Comparison of ENCODE assay signal across 18 cellular contexts in genomic region chr7:111992601-111993000, GRCh38.
"Had no signal": no experiment of that assay in that cellular context is flagged by ENCODE, and none has a peak within 500 bp of the region (broad histone marks: within the 10 kb centered on the region; RNA-seq: fewer than 3 reads in every experiment).

No MANE protein-coding gene starts in this region.

- H3K9me3 ChIP-seq: heart left ventricle, pancreas, thyroid gland, uterus had no signal

- H3K36me3 ChIP-seq: pancreas, thyroid gland, uterus had no signal

- DNase-seq: activated CD4-positive, alpha-beta T cell treated with anti-CD3 and anti-CD28 coated beads, Interleukin-2, amount 50 U/mL, for 4 hours; activated effector memory CD4-positive, alpha-beta T cell treated with Interleukin-2 at 50 U/mL for 16 hours; activated T-cell treated with anti-CD3 and anti-CD28 coated beads, Interleukin-2, amount 50 U/mL, for 24 hours; amygdala; foreskin melanocyte; heart left ventricle; islet precursor cell; left ventricle myocardium superior; mesendoderm; pancreas; thyroid gland; uterus had no signal

- H3K36me3 Mint-ChIP-seq: activated naive CD4-positive, alpha-beta T cell treated with anti-CD3 and anti-CD28 coated beads, Interleukin-2, amount 50 U/mL, for 72 hours had no signal

- H3K4me1 ChIP-seq: pancreas, thyroid gland, uterus had no signal

- FAIRE-seq: bronchial epithelial cell, endometrium, pancreas had no signal

- H3K4me3 Mint-ChIP-seq: activated T-cell treated with anti-CD3 and anti-CD28 coated beads, Interleukin-2, amount 50 U/mL, for 24 hours; neural crest cell; T-helper 2 cell treated with Interferon-gamma antibody and Interleukin-4, amounts not matched to agents 5 μg/mL and 100 μg/mL, for 36 hours had no signal

- H3K27ac Mint-ChIP-seq: activated naive CD4-positive, alpha-beta T cell treated with anti-CD3 and anti-CD28 coated beads, Interleukin-2, amount 50 U/mL, for 72 hours; activated T-cell treated with anti-CD3 and anti-CD28 coated beads, Interleukin-2, amount 50 U/mL, for 24 hours; T-helper 2 cell treated with Interferon-gamma antibody and Interleukin-4, amounts not matched to agents 5 μg/mL and 100 μg/mL, for 36 hours had no signal

- H3K9me3 Mint-ChIP-seq: activated naive CD4-positive, alpha-beta T cell treated with anti-CD3 and anti-CD28 coated beads, Interleukin-2, amount 50 U/mL, for 72 hours; activated T-cell treated with anti-CD3 and anti-CD28 coated beads, Interleukin-2, amount 50 U/mL, for 24 hours; neural crest cell; T-helper 2 cell treated with Interferon-gamma antibody and Interleukin-4, amounts not matched to agents 5 μg/mL and 100 μg/mL, for 36 hours had no signal

- H3K27ac ChIP-seq: pancreas, skin epidermis, thyroid gland, uterus had no signal

- H3K27me3 ChIP-seq: heart left ventricle, pancreas, thyroid gland, uterus had no signal

- H3K27me3 Mint-ChIP-seq: activated T-cell treated with anti-CD3 and anti-CD28 coated beads, Interleukin-2, amount 50 U/mL, for 24 hours had no signal

- H3K4me3 ChIP-seq: heart left ventricle, pancreas, skin epidermis, thyroid gland, uterus had no signal
